Comparison of ENCODE assay signal across 8 cellular contexts in genomic region chr5:163564321-163564924, GRCh38. TPM values are rescaled to one million over a fixed set of nuclear protein-coding genes. Genes with fewer than 3 reads are reported as not detected.
DNase-seq lines count a peak whose midpoint lies in the region; ATAC-seq lines count a peak whose summit lies in the region.

No MANE protein-coding gene starts in this region.

- ATAC-seq in GM18519 (IDR thresholded peaks at IDR 0.05; ENCODE audit: low FRiP score, unreplicated experiment) (peak; percentile 44), HG03565 (IDR thresholded peaks at IDR 0.05; ENCODE audit: unreplicated experiment) (peak; percentile 34)

- no peaks in the 10 kb centered on the region for H3K36me3 Mint-ChIP-seq in activated naive CD4-positive, alpha-beta T cell treated with anti-CD3 and anti-CD28 coated beads, Interleukin-2, amount 50 U/mL, for 24 hours

- no peak overlapping the region for H3K4me3 ChIP-seq in SJCRH30

- no peak overlapping the region for H3K4me3 Mint-ChIP-seq in activated naive CD4-positive, alpha-beta T cell treated with anti-CD3 and anti-CD28 coated beads, Interleukin-2, amount 50 U/mL, for 24 hours

- peak; percentile 34 to 40 for DNase-seq in AML-193 (lab: John Stamatoyannopoulos, UW)
- peak; percentile 17 to 76 for DNase-seq in SJCRH30
- DNase-seq in glomerular visceral epithelial cell (ENCODE audit: extremely low spot score): peak; percentile 70
- DNase-seq in putamen (ENCODE audit: low spot score): peak; percentile 72
- no peak for DNase-seq in NCI-H2029 treated with DMSO at 0.1 percent for 48 hours (lab: John Stamatoyannopoulos, UW)

- no peak overlapping the region for H3K27ac ChIP-seq in SJCRH30

- H3K9me3 Mint-ChIP-seq in activated naive CD4-positive, alpha-beta T cell treated with anti-CD3 and anti-CD28 coated beads, Interleukin-2, amount 50 U/mL, for 24 hours: no peaks in the 10 kb centered on the region

- no peaks in the 10 kb centered on the region for H3K36me3 ChIP-seq in SJCRH30

- peaks cover 19% of the 10 kb centered on the region for H3K27me3 ChIP-seq in SJCRH30

- H3K4me1 ChIP-seq in SJCRH30: no peaks in the 10 kb centered on the region

- peak overlapping the region; percentile 12 for H3K27ac Mint-ChIP-seq in activated naive CD4-positive, alpha-beta T cell treated with anti-CD3 and anti-CD28 coated beads, Interleukin-2, amount 50 U/mL, for 24 hours

- peaks cover 31% of the 10 kb centered on the region for H3K4me1 Mint-ChIP-seq in activated naive CD4-positive, alpha-beta T cell treated with anti-CD3 and anti-CD28 coated beads, Interleukin-2, amount 50 U/mL, for 24 hours

- H3K9me3 ChIP-seq in SJCRH30 (replicated peaks): no peaks in the 10 kb centered on the region

- H3K27me3 Mint-ChIP-seq in activated naive CD4-positive, alpha-beta T cell treated with anti-CD3 and anti-CD28 coated beads, Interleukin-2, amount 50 U/mL, for 24 hours: peaks cover 38% of the 10 kb centered on the region

RNA-seq across cellular contexts. Expression of gene MAT2B, which starts 59.0 kb away (rescaled TPM):
- 40.6 and 42.2 TPM in 2 replicates for total RNA-seq in SJCRH30 (2014; rRNA removed; shearing (Covaris generic))
